Comparison of ENCODE assay signal across 27 cellular contexts in genomic region chr12:114396153-114396868, GRCh38. TPM values are rescaled to one million over a fixed set of nuclear protein-coding genes. Genes with fewer than 3 reads are reported as not detected.
A peak's percentile ranks its signal among the peaks of the same experiment; 100 is the strongest.
DNase-seq lines count a peak whose midpoint lies in the region; ATAC-seq, FAIRE-seq and TF ChIP-seq lines count a peak whose summit lies in the region.
"Had no signal": no experiment of that assay in that cellular context is flagged by ENCODE, and none has a peak within 500 bp of the region (broad histone marks: within the 10 kb centered on the region; RNA-seq: fewer than 3 reads in every experiment).

No MANE protein-coding gene starts in this region.

- H3K27me3 Mint-ChIP-seq in CD14-positive monocyte (ENCODE audit: low read depth in 3 of 3), result peaks cover 91 to 99% (median 92%) of the 10 kb centered on the region in 3 donors

- no peak overlapping the region for H3K9ac ChIP-seq in GM12878 (ENCODE audit: control insufficient read depth, insufficient read depth, low read length)

- no peaks in the 10 kb centered on the region for H3K9me2 ChIP-seq in hepatocyte (replicated peaks; ENCODE audit: insufficient read depth)

- H3K4me2 ChIP-seq in GM12878 (ENCODE audit: control insufficient read depth, insufficient read depth), result no peak overlapping the region
- peak overlapping the region; percentile 86 for H3K4me2 ChIP-seq in hepatocyte
- H3K4me2 ChIP-seq: PC-9 had no signal

- H4K20me1 ChIP-seq in GM12878 (ENCODE audit: control insufficient read depth, insufficient read depth) (no peaks in the 10 kb centered on the region), hepatocyte (ENCODE audit: insufficient read depth, poor library complexity, severe bottlenecking) (no peaks in the 10 kb centered on the region)

- H3K9me3 ChIP-seq in cardiac muscle cell (ENCODE audit: low read depth), result no peaks in the 10 kb centered on the region
- no peaks in the 10 kb centered on the region for H3K9me3 ChIP-seq in GM12878 (replicated peaks; ENCODE audit: control insufficient read depth, insufficient read depth, low read length)
- no peaks in the 10 kb centered on the region for H3K9me3 ChIP-seq in hepatocyte (ENCODE audit: low read depth)
- no peaks in the 10 kb centered on the region for H3K9me3 ChIP-seq in upper lobe of left lung
- H3K9me3 ChIP-seq: BE2C, pancreas had no signal

- TF ChIP-seq POLR2A in GM12878 (IDR thresholded peaks at IDR 0.05; ENCODE audit: low read depth, low read length) (no peak), upper lobe of left lung (IDR thresholded peaks at IDR 0.05) (no peak)

- H3K4me1 Mint-ChIP-seq in CD14-positive monocyte, result no peaks in the 10 kb centered on the region
- no peaks in the 10 kb centered on the region for H3K4me1 Mint-ChIP-seq in stimulated activated effector memory CD8-positive, alpha-beta T cell treated with anti-CD3 and anti-CD28 coated beads, Interleukin-12 subunit alpha, Interleukin-12 subunit beta, amount 100 ng/mL, for 72 hours
- H3K4me1 Mint-ChIP-seq: immature natural killer cell had no signal

- peaks cover 0 to 26% (median 12%) of the 10 kb centered on the region in 7 donors for H3K9me3 Mint-ChIP-seq in CD14-positive monocyte
- H3K9me3 Mint-ChIP-seq in stimulated activated effector memory CD8-positive, alpha-beta T cell treated with anti-CD3 and anti-CD28 coated beads, Interleukin-12 subunit alpha, Interleukin-12 subunit beta, amount 100 ng/mL, for 72 hours, result peaks cover 5% of the 10 kb centered on the region
- H3K9me3 Mint-ChIP-seq: activated T-helper 2 cell treated with anti-CD3 and anti-CD28 coated beads, Interferon-gamma antibody, Interleukin-2, Interleukin-4, amounts not matched to agents 10 μg/mL and 5 μg/mL and 100 μg/mL, durations not matched to agents 14 hours and 24 hours and 36 hours had no signal

- H3K27me3 ChIP-seq in cardiac muscle cell, result peaks cover 54% of the 10 kb centered on the region
- peaks cover 14 to 25% of the 10 kb centered on the region in 2 experiments for H3K27me3 ChIP-seq in GM12878 (replicated peaks in 1 of 2; ENCODE audit: control insufficient read depth in 2 of 2, insufficient read depth in 2 of 2, low read length in 1 of 2)
- peaks cover 98% of the 10 kb centered on the region for H3K27me3 ChIP-seq in hepatocyte
- H3K27me3 ChIP-seq in upper lobe of left lung, result peaks cover 0 to 22% (median 5%) of the 10 kb centered on the region in 4 donors

- ATAC-seq in GM12878 (no peak), upper lobe of left lung (ENCODE audit: low FRiP score in 2 of 2) (no peak)
- no peak for ATAC-seq in stimulated activated effector memory CD8-positive, alpha-beta T cell treated with anti-CD3 and anti-CD28 coated beads, Interleukin-12 subunit alpha, Interleukin-12 subunit beta, amount 100 ng/mL, for 72 hours
- ATAC-seq: HCT116, pancreas had no signal

- H3K4me3 Mint-ChIP-seq in CD14-positive monocyte, result peak overlapping the region in 1 of 2 donors; percentile 77
- no peak overlapping the region for H3K4me3 Mint-ChIP-seq in stimulated activated effector memory CD8-positive, alpha-beta T cell treated with anti-CD3 and anti-CD28 coated beads, Interleukin-12 subunit alpha, Interleukin-12 subunit beta, amount 100 ng/mL, for 72 hours
- H3K4me3 Mint-ChIP-seq: immature natural killer cell, naive B cell had no signal

- in situ Hi-C loops in GM12878 (cut with MboI), result no loop called here

- no peak for TF ChIP-seq EP300 in GM12878 (IDR thresholded peaks at IDR 0.05; ENCODE audit: borderline replicate concordance in 1 of 2, control insufficient read depth in 1 of 2, low read depth in 2 of 2, low read length in 2 of 2)
- no peak for TF ChIP-seq EP300 in upper lobe of left lung (IDR thresholded peaks at IDR 0.05)

- H3K36me3 Mint-ChIP-seq in CD14-positive monocyte, result no peaks in the 10 kb centered on the region
- no peaks in the 10 kb centered on the region for H3K36me3 Mint-ChIP-seq in stimulated activated effector memory CD8-positive, alpha-beta T cell treated with anti-CD3 and anti-CD28 coated beads, Interleukin-12 subunit alpha, Interleukin-12 subunit beta, amount 100 ng/mL, for 72 hours

- H3K4me3 ChIP-seq in cardiac muscle cell (peak overlapping the region; percentile 4), GM12878 (no peak overlapping the region), hepatocyte (no peak overlapping the region), upper lobe of left lung (peak overlapping the region in 3 of 4 donors; percentile 1 to 27 (median 27))
- H3K4me3 ChIP-seq: pancreas, PC-9, SK-N-MC had no signal

- POLR2A ChIA-PET in GM12878 (lab: Charles Lee), result no interaction called here

- no peak for TF ChIP-seq RAD21 in GM12878 (IDR thresholded peaks at IDR 0.05; ENCODE audit: insufficient read depth, low read depth, low read length)

- peak in 1 of 2 donors; percentile 55 for DNase-seq in cardiac muscle cell (ENCODE audit: low read depth in 1 of 2, low spot score in 1 of 2)
- no peak for DNase-seq in cardiac septum (ENCODE audit: low spot score)
- no peak for DNase-seq in GM12878 (ENCODE audit: low read depth, low spot score)
- no peak for DNase-seq in hepatocyte (ENCODE audit: low spot score)
- DNase-seq in upper lobe of left lung, result peak in 1 of 2 donors; percentile 77
- DNase-seq in CD14-positive monocyte (ENCODE audit: low spot score), result no peak
- no peak for DNase-seq in NCI-H2081 treated with DMSO at 0.1 percent for 48 hours (lab: John Stamatoyannopoulos, UW)
- DNase-seq in stimulated activated effector memory CD8-positive, alpha-beta T cell treated with anti-CD3 and anti-CD28 coated beads, Interleukin-12 subunit alpha, Interleukin-12 subunit beta, amount 100 ng/mL, for 72 hours (ENCODE audit: low spot score in 2 of 2), result no peak
- DNase-seq: 8988T; activated CD4-positive, alpha-beta T cell treated with anti-CD3 and anti-CD28 coated beads for 1 hour; BE2C; Calu3; dorsolateral prefrontal cortex; erythroblast; immature natural killer cell; naive B cell; NCI-H1694 treated with DMSO at 0.1 percent for 48 hours; NCI-H226; pancreas; PC-9; stimulated activated CD4-positive, alpha-beta T cell treated with anti-CD3 and anti-CD28 coated beads, Interleukin-4, amount 100 ng/mL, for 1 hour; T1000 had no signal

- intact Hi-C loops in cardiac septum (cut with DNase I) (no loop called here), GM12878 (cut with micrococcal nuclease; ENCODE audit: unreplicated experiment) (no loop called here), CD14-positive monocyte (cut with micrococcal nuclease) (no loop called here)

- TF ChIP-seq CTCF in cardiac muscle cell (IDR thresholded peaks at IDR 0.05; ENCODE audit: low read depth, low read length) (no peak), GM12878 (IDR thresholded peaks at IDR 0.05 in 2 of 3, conservative IDR thresholded peaks at IDR 0.05 in 1 of 3; ENCODE audit: control insufficient read depth in 2 of 3, extremely low read depth in 1 of 3, insufficient read depth in 1 of 3, low read depth in 3 of 3, low read length in 3 of 3) (no peak), hepatocyte (IDR thresholded peaks at IDR 0.05; ENCODE audit: poor library complexity) (no peak), upper lobe of left lung (IDR thresholded peaks at IDR 0.05) (no peak), CD14-positive monocyte (IDR thresholded peaks at IDR 0.05) (no peak)

- 20% methylated on average over 24 of the region's 50 CpGs for WGBS in GM12878 (ENCODE audit: insufficient coverage, insufficient replicate concordance, low lambda C conversion rate, missing lambda C conversion rate)
- 6% methylated on average over 30 of the region's 50 CpGs for WGBS in hepatocyte (ENCODE audit: low lambda C conversion rate, missing lambda C conversion rate)
- 8 to 9% methylated on average over 7 to 29 of the region's 50 CpGs for WGBS in upper lobe of left lung, 2 donors

- H3K79me2 ChIP-seq in GM12878 (ENCODE audit: control insufficient read depth, insufficient read depth, low read length) (no peaks in the 10 kb centered on the region), hepatocyte (peaks cover 77% of the 10 kb centered on the region)

- BruUV-seq in GM12878 (replicated peaks; lab: Mats Ljungman, UMichigan), result no TSS peak

- RAD21 ChIA-PET in GM12878 (lab: Charles Lee; ENCODE audit: unreplicated experiment), result no interaction called here

- H3K4me1 ChIP-seq in cardiac muscle cell (ENCODE audit: low read depth), result peaks cover 59% of the 10 kb centered on the region
- no peaks in the 10 kb centered on the region for H3K4me1 ChIP-seq in GM12878 (ENCODE audit: control insufficient read depth, insufficient read depth, low read length)
- peaks cover 10% of the 10 kb centered on the region for H3K4me1 ChIP-seq in hepatocyte (ENCODE audit: insufficient read depth)
- peaks cover 0 to 6% (median 2%) of the 10 kb centered on the region in 4 donors for H3K4me1 ChIP-seq in upper lobe of left lung
- H3K4me1 ChIP-seq: BE2C, pancreas had no signal

- CTCF ChIA-PET in GM12878 (lab: Yijun Ruan, JAX), result no interaction called here

- H2AFZ ChIP-seq in GM12878 (ENCODE audit: control insufficient read depth, low read depth, low read length), result no peak overlapping the region
- H2AFZ ChIP-seq in hepatocyte, result no peak overlapping the region
- H2AFZ ChIP-seq: PC-9 had no signal

- H3K27ac ChIP-seq in cardiac muscle cell (peak overlapping the region; percentile 45), GM12878 (ENCODE audit: control insufficient read depth, insufficient read depth) (no peak overlapping the region), hepatocyte (peak overlapping the region; percentile 93), upper lobe of left lung (peak overlapping the region; percentile 52 to 79 (median 78))
- H3K27ac ChIP-seq: dorsolateral prefrontal cortex, pancreas, PC-9, SK-N-MC had no signal

- SMC1A ChIA-PET in GM12878 (lab: Charles Lee; ENCODE audit: uncharacterized antibody, unreplicated experiment), result no interaction called here

- H3K36me3 ChIP-seq in cardiac muscle cell (peaks cover 53% of the 10 kb centered on the region), GM12878 (ENCODE audit: control insufficient read depth in 2 of 2, insufficient read depth in 2 of 2, low read length in 1 of 2) (no peaks in the 10 kb centered on the region), hepatocyte (replicated peaks; ENCODE audit: insufficient read depth, low read depth) (no peaks in the 10 kb centered on the region), upper lobe of left lung (no peaks in the 10 kb centered on the region)
- H3K36me3 ChIP-seq: BE2C, pancreas had no signal

- no peak overlapping the region for H3K27ac Mint-ChIP-seq in CD14-positive monocyte
- no peak overlapping the region for H3K27ac Mint-ChIP-seq in stimulated activated effector memory CD8-positive, alpha-beta T cell treated with anti-CD3 and anti-CD28 coated beads, Interleukin-12 subunit alpha, Interleukin-12 subunit beta, amount 100 ng/mL, for 72 hours
- H3K27ac Mint-ChIP-seq: activated T-helper 2 cell treated with anti-CD3 and anti-CD28 coated beads, Interferon-gamma antibody, Interleukin-2, Interleukin-4, amounts not matched to agents 10 μg/mL and 5 μg/mL and 100 μg/mL, durations not matched to agents 14 hours and 24 hours and 36 hours; immature natural killer cell had no signal

- no peak for FAIRE-seq in GM12878 (lab: Jason Lieb, UNC)
- FAIRE-seq: G401.6, pancreas had no signal

RNA-seq across cellular contexts. Expression of gene TBX5, which starts 9.6 kb away (rescaled TPM):
- 108 and 109 TPM in 2 replicates for total RNA-seq in cardiac muscle cell
- 83.3 and 110 TPM in 2 replicates for polyA plus RNA-seq in cardiac muscle cell
- 34.6 TPM for total RNA-seq in cardiac septum
- not detected in 2 replicates for total RNA-seq in GM12878 (2013; cell fraction: nucleolus; rRNA removed)
- total RNA-seq in GM12878 (2014; rRNA removed), result not detected in 2 replicates
- not detected in 2 replicates for total RNA-seq in GM12878 (2014; rRNA removed; fragmentation: Illumina TruSeq; extraction: Trizol)
- total RNA-seq in GM12878 (2021), result not detected in 2 replicates
- not detected for polyA plus RNA-seq in GM12878 (2011; ENCODE audit: low read depth)
- not detected in 2 replicates for polyA plus RNA-seq in GM12878 (2011; rRNA removed)
- not detected in 2 replicates for polyA plus RNA-seq in GM12878 (2011; cell fraction: cytosol; rRNA removed)
- not detected in 2 replicates for polyA plus RNA-seq in GM12878 (2011; cell fraction: nucleus; rRNA removed)
- polyA plus RNA-seq in GM12878 (2012), result not detected in 2 replicates
- polyA plus RNA-seq in GM12878 (2014; fragmentation: Illumina TruSeq; extraction: Trizol), result not detected in 2 replicates
- not detected for polyA plus RNA-seq in GM12878 (2014; fragmentation: Nextera tagmentation; extraction: Ambion mirVana)
- not detected in 2 replicates for polyA plus RNA-seq in GM12878 (2014; rRNA removed)
- under 1 TPM in 1 of 2 experiments, not detected in 1; 0.04 TPM for polyA plus RNA-seq in GM12878 (2016; fragmentation: Nextera tagmentation; extraction: Ambion mirVana)
- polyA minus RNA-seq in GM12878 (2011; rRNA and poly(A)+ RNA removed), result not detected in 2 replicates
- polyA minus RNA-seq in GM12878 (2011; cell fraction: cytosol; rRNA and poly(A)+ RNA removed), result not detected in 2 replicates
- not detected in 2 replicates for polyA minus RNA-seq in GM12878 (2011; cell fraction: nucleus; rRNA and poly(A)+ RNA removed)
- 12.3 and 13.0 TPM in 2 replicates for total RNA-seq in hepatocyte
- polyA plus RNA-seq in hepatocyte, result 6.3 and 10.8 TPM in 2 replicates
- total RNA-seq in upper lobe of left lung, result 10 to 100 TPM in 5 of 6 donors, 1 to 10 TPM in 1; 9.7 to 24.0 (median 17.9) TPM
- not detected for polyA plus RNA-seq in CD14-positive monocyte
- total RNA-seq: activated T-helper 2 cell treated with anti-CD3 and anti-CD28 coated beads, Interferon-gamma antibody, Interleukin-2, Interleukin-4, amounts not matched to agents 10 μg/mL and 5 μg/mL and 100 μg/mL, durations not matched to agents 14 hours and 24 hours and 36 hours; Calu3; glomerular endothelial cell; pancreas; PC-9 had no signal
- polyA plus RNA-seq: immature natural killer cell had no signal

Comparison
In these comparisons a context has a peak if more than half of its experiments do, and no peak if none do; other contexts are left out.
1. H3K4me3 ChIP-seq: peak in cardiac muscle cell (single experiment) and upper lobe of left lung (3 of 4); none in GM12878 (single experiment) and hepatocyte (single experiment).
2. RNA of gene TBX5, which starts 9.6 kb away (total RNA-seq): 108 to 109 TPM in cardiac muscle cell, 34.6 TPM in cardiac septum (single experiment), 9.7 to 24.0 TPM in upper lobe of left lung and 12.3 to 13.0 TPM in hepatocyte; not detected in GM12878; every median in the first group is over 10 times any median in the second.